In the genomic region with DNA sequence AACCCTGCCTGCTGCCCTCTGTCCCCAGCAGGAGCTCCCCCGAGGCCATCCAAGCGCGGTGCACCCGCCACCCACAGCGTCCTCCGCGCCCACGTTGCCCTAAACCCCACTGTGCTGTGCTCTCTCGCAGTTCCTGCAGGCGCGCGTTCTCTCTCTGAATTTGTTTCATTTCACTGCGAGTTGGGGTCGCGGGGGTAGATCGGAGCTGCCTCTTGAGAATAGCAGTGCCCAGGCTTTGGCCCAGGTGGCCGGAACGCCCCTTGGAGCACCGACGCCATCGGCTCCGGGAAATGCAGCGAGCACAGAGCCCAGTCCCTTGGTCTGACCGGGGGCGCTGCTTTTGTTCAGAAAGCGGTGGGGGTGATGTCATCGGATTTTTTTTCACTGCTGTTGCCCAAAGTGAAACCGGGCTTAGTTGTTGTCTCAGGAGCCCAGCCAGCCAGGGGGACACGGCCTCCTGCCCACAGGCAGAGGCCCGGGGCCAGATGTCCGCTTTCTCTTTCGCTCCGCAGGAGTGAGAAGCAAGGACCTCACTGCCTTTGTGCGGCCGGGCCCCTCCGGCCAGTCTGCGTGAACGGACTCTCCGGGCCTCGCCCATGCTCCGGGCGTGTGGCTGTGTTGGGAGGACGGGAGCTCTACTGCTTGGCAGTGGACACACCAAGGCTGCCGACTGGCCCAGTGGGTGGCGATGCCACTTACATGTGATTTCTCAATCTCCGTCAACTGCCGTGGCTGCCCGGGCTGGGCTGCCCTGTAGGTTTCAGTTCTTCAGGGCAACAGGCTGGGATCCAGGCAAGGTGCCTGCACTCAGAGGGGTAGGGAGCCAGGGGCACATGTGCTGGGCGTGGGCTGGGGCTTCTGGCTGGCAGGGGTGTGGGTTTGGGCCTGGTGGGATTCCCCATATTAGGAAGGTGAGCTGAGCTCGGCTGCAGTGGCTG, we compare ENCODE assay signal across 8 cellular contexts. TPM values are rescaled to one million over a fixed set of nuclear protein-coding genes. Genes with fewer than 3 reads are reported as not detected.
DNase-seq lines count a peak whose midpoint lies in the region; ATAC-seq lines count a peak whose summit lies in the region.

No MANE protein-coding gene starts in this region.

- H3K36me3 ChIP-seq in Karpas-422 (ENCODE audit: insufficient read depth, low read length) = no peaks in the 10 kb centered on the region
- H3K36me3 ChIP-seq in HAP-1 (replicated peaks) = peaks cover 5% of the 10 kb centered on the region; the same call in 1 of the 2 replicates

- POLR2A ChIA-PET in activated CD4-positive, alpha-beta memory T cell treated with anti-CD3 and anti-CD28 coated beads for 36 hours (lab: Charles Lee) = interaction anchor here (0.7 to 1.3 kb wide), 5 partner anchors 13 to 1507 kb away, joined by 3 to 5 read pairs (median 3); no protein-coding TSS in a partner anchor

- H3K4me1 ChIP-seq in Karpas-422 (ENCODE audit: low read length) (peaks cover 23% of the 10 kb centered on the region), HAP-1 (no peaks in the 10 kb centered on the region)

- peak overlapping the region; percentile 46 for H3K9ac ChIP-seq in Karpas-422 (ENCODE audit: low read length)

- H3K27me3 ChIP-seq in Karpas-422 (ENCODE audit: low read length) (no peaks in the 10 kb centered on the region), HAP-1 (ENCODE audit: low read depth) (no peaks in the 10 kb centered on the region)

- no peaks in the 10 kb centered on the region for H3K9me3 Mint-ChIP-seq in activated CD4-positive, alpha-beta memory T cell treated with anti-CD3 and anti-CD28 coated beads for 36 hours

- H3K27ac Mint-ChIP-seq in activated CD4-positive, alpha-beta memory T cell treated with anti-CD3 and anti-CD28 coated beads for 36 hours = peak overlapping the region; percentile 72

- H3K36me3 Mint-ChIP-seq in activated CD4-positive, alpha-beta memory T cell treated with anti-CD3 and anti-CD28 coated beads for 36 hours = no peaks in the 10 kb centered on the region

- H3K9me3 ChIP-seq in Karpas-422 (ENCODE audit: low read length) (no peaks in the 10 kb centered on the region), HAP-1 (no peaks in the 10 kb centered on the region)

- H3K4me1 Mint-ChIP-seq in activated CD4-positive, alpha-beta memory T cell treated with anti-CD3 and anti-CD28 coated beads for 36 hours (ENCODE audit: low read depth) = peaks cover 37% of the 10 kb centered on the region

- DNase-seq in COR-L47 (lab: John Stamatoyannopoulos, UW) = peak; percentile 25
- DNase-seq in Karpas-422 = no peak
- DNase-seq in activated CD4-positive, alpha-beta memory T cell treated with anti-CD3 and anti-CD28 coated beads for 36 hours = peak; percentile 70
- peak; percentile 53 for DNase-seq in effector CD8-positive, alpha-beta T cell (lab: John Stamatoyannopoulos, UW)
- peak; percentile 90 for DNase-seq in medulla oblongata (ENCODE audit: extremely low spot score)
- DNase-seq in stimulated activated CD8-positive, alpha-beta memory T cell treated with anti-CD3 and anti-CD28 coated beads, Interleukin-7, amount 100 ng/mL, for 1 hour (ENCODE audit: low read depth in 2 of 2) = peak; percentile 26
- DNase-seq in HAP-1 (ENCODE audit: low spot score in 2 of 2) = no peak

- H3K79me2 ChIP-seq in Karpas-422 (ENCODE audit: low read length) = peaks cover 97% of the 10 kb centered on the region

- H4K20me1 ChIP-seq in Karpas-422 (ENCODE audit: insufficient read depth, low read depth, low read length) = 0 out of 2 replicates have a peak, but pooled peaks cover 4% of the 10 kb centered on the region

- CTCF ChIA-PET in activated CD4-positive, alpha-beta memory T cell treated with anti-CD3 and anti-CD28 coated beads for 36 hours (lab: Charles Lee) = interaction anchor here (0.7 to 1.4 kb wide), 3 partner anchors 12 to 31 kb away, joined by 3 read pairs; no protein-coding TSS in a partner anchor

- no peak overlapping the region for H2AFZ ChIP-seq in Karpas-422 (ENCODE audit: low read length)

- peak; percentile 71 for ATAC-seq in GM21515 (IDR thresholded peaks at IDR 0.05; ENCODE audit: unreplicated experiment)

- H3K4me3 ChIP-seq in Karpas-422 (ENCODE audit: low read length) (peak overlapping the region; percentile 32; the same call in 1 of the 2 replicates), HAP-1 (no peak overlapping the region)

- no peaks in the 10 kb centered on the region for H3K9me2 ChIP-seq in Karpas-422 (replicated peaks; ENCODE audit: insufficient read depth, low read length)

- peak overlapping the region; percentile 57 for H3K4me2 ChIP-seq in Karpas-422 (ENCODE audit: low read depth, low read length, poor library complexity, severe bottlenecking)

- peak overlapping the region; percentile 80 for H3K4me3 Mint-ChIP-seq in activated CD4-positive, alpha-beta memory T cell treated with anti-CD3 and anti-CD28 coated beads for 36 hours

- intact Hi-C loops in activated CD4-positive, alpha-beta memory T cell treated with anti-CD3 and anti-CD28 coated beads for 36 hours (cut with micrococcal nuclease) = loop anchor here (2.0 kb wide), 1 partner anchor 20 kb away; no protein-coding TSS in a partner anchor

- H3K27ac ChIP-seq in Karpas-422 (ENCODE audit: low read length) = no peak overlapping the region

- H3K27me3 Mint-ChIP-seq in activated CD4-positive, alpha-beta memory T cell treated with anti-CD3 and anti-CD28 coated beads for 36 hours = no peaks in the 10 kb centered on the region

- in situ Hi-C loops in HAP-1 (cut with MboI; ENCODE audit: low sequenced_read_pairs) = no loop called here

RNA-seq across cellular contexts. Expression of a gene that starts 43.2 kb away (rescaled TPM):
- 20.3 and 23.8 TPM in 2 replicates for total RNA-seq in Karpas-422 (2014; rRNA removed; shearing (Covaris generic); ENCODE audit: low replicate concordance)
- total RNA-seq in activated CD4-positive, alpha-beta memory T cell treated with anti-CD3 and anti-CD28 coated beads for 36 hours = 10 to 100 TPM; 25.9 to 26.6 TPM

RNA-seq across cellular contexts. Expression of a gene that starts 50.1 kb away (rescaled TPM):
- 14.5 and 41.1 TPM in 2 replicates for total RNA-seq in Karpas-422 (2014; rRNA removed; shearing (Covaris generic); ENCODE audit: low replicate concordance)
- total RNA-seq in activated CD4-positive, alpha-beta memory T cell treated with anti-CD3 and anti-CD28 coated beads for 36 hours = 10 to 100 TPM; 21.6 to 24.1 TPM

Comparison
In these comparisons a context has a peak if more than half of its experiments do, and no peak if none do; other contexts are left out.
1. DNase-seq: peak in COR-L47 (single experiment), activated CD4-positive, alpha-beta memory T cell treated with anti-CD3 and anti-CD28 coated beads for 36 hours (single experiment), effector CD8-positive, alpha-beta T cell (single experiment), medulla oblongata (single experiment) and stimulated activated CD8-positive, alpha-beta memory T cell treated with anti-CD3 and anti-CD28 coated beads, Interleukin-7, amount 100 ng/mL, for 1 hour (2 of 2); none in Karpas-422 (single experiment) and HAP-1 (0 of 2).